Comparison of ENCODE assay signal across 1 cellular context in the genomic region with DNA sequence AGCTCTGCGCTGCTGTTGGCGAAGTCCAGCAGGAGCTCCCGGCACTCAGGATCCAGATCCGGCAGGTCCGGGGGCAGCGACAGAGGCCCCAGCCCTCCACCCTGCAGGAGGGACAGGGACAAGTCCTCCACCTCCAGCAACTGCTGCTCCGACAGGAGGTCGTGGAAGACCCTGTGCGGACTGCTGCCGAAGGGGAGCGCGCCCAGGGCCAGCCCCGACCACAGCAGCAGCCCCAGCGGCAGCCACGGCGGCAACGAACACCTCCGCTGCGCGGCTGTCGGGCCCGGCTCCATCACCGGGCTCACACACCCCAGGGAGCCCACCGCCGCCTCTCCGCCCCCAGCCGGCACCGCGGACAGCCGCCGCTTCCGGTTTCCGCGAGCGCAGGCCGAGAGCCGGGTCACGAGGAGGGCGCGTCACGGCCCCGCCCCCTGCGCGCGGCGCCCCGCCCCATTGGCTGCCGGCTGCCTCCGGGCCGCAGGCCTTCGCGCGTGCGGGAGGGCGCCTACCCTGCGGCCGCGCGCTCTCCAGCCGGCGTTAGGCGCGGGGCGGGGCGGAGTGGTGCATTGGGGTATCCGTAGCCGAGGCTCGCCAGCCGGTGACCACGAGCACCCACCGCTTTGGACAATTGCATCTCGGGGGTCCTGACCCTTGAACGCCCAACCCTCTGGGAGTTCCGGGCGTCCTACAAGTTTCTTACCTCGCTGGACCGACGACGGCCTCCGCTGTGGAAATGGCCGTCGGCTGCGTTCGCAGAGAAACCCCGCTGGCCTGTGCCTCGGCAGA.
TF ChIP-seq lines count a peak whose summit lies in the region.

A gene with protein sequence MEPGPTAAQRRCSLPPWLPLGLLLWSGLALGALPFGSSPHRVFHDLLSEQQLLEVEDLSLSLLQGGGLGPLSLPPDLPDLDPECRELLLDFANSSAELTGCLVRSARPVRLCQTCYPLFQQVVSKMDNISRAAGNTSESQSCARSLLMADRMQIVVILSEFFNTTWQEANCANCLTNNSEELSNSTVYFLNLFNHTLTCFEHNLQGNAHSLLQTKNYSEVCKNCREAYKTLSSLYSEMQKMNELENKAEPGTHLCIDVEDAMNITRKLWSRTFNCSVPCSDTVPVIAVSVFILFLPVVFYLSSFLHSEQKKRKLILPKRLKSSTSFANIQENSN (minus strand): TSS at position 383 of the 786 bp plus-strand sequence. CDS start 90 bp downstream, at position 293.

TF ChIP-seq in HepG2, 621 proteins besides CTCF, POLR2A, EP300 and RAD21 (continued from another document and continues in another):
- TF ChIP-seq, protein P1, sequence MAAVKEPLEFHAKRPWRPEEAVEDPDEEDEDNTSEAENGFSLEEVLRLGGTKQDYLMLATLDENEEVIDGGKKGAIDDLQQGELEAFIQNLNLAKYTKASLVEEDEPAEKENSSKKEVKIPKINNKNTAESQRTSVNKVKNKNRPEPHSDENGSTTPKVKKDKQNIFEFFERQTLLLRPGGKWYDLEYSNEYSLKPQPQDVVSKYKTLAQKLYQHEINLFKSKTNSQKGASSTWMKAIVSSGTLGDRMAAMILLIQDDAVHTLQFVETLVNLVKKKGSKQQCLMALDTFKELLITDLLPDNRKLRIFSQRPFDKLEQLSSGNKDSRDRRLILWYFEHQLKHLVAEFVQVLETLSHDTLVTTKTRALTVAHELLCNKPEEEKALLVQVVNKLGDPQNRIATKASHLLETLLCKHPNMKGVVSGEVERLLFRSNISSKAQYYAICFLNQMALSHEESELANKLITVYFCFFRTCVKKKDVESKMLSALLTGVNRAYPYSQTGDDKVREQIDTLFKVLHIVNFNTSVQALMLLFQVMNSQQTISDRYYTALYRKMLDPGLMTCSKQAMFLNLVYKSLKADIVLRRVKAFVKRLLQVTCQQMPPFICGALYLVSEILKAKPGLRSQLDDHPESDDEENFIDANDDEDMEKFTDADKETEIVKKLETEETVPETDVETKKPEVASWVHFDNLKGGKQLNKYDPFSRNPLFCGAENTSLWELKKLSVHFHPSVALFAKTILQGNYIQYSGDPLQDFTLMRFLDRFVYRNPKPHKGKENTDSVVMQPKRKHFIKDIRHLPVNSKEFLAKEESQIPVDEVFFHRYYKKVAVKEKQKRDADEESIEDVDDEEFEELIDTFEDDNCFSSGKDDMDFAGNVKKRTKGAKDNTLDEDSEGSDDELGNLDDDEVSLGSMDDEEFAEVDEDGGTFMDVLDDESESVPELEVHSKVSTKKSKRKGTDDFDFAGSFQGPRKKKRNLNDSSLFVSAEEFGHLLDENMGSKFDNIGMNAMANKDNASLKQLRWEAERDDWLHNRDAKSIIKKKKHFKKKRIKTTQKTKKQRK (IDR thresholded peaks at IDR 0.05; ENCODE audit: low read length) = no peak
- TF ChIP-seq, protein P2, sequence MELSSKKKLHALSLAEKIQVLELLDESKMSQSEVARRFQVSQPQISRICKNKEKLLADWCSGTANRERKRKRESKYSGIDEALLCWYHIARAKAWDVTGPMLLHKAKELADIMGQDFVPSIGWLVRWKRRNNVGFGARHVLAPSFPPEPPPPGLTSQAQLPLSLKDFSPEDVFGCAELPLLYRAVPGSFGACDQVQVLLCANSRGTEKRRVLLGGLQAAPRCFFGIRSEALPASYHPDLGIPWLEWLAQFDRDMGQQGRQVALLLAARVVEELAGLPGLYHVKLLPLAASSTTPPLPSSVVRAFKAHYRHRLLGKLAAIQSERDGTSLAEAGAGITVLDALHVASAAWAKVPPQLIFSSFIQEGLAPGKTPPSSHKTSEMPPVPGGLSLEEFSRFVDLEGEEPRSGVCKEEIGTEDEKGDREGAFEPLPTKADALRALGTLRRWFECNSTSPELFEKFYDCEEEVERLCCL (CRISPR knock-in tag; IDR thresholded peaks at IDR 0.05; ENCODE audit: borderline replicate concordance) = no peak
- TF ChIP-seq, protein P3, sequence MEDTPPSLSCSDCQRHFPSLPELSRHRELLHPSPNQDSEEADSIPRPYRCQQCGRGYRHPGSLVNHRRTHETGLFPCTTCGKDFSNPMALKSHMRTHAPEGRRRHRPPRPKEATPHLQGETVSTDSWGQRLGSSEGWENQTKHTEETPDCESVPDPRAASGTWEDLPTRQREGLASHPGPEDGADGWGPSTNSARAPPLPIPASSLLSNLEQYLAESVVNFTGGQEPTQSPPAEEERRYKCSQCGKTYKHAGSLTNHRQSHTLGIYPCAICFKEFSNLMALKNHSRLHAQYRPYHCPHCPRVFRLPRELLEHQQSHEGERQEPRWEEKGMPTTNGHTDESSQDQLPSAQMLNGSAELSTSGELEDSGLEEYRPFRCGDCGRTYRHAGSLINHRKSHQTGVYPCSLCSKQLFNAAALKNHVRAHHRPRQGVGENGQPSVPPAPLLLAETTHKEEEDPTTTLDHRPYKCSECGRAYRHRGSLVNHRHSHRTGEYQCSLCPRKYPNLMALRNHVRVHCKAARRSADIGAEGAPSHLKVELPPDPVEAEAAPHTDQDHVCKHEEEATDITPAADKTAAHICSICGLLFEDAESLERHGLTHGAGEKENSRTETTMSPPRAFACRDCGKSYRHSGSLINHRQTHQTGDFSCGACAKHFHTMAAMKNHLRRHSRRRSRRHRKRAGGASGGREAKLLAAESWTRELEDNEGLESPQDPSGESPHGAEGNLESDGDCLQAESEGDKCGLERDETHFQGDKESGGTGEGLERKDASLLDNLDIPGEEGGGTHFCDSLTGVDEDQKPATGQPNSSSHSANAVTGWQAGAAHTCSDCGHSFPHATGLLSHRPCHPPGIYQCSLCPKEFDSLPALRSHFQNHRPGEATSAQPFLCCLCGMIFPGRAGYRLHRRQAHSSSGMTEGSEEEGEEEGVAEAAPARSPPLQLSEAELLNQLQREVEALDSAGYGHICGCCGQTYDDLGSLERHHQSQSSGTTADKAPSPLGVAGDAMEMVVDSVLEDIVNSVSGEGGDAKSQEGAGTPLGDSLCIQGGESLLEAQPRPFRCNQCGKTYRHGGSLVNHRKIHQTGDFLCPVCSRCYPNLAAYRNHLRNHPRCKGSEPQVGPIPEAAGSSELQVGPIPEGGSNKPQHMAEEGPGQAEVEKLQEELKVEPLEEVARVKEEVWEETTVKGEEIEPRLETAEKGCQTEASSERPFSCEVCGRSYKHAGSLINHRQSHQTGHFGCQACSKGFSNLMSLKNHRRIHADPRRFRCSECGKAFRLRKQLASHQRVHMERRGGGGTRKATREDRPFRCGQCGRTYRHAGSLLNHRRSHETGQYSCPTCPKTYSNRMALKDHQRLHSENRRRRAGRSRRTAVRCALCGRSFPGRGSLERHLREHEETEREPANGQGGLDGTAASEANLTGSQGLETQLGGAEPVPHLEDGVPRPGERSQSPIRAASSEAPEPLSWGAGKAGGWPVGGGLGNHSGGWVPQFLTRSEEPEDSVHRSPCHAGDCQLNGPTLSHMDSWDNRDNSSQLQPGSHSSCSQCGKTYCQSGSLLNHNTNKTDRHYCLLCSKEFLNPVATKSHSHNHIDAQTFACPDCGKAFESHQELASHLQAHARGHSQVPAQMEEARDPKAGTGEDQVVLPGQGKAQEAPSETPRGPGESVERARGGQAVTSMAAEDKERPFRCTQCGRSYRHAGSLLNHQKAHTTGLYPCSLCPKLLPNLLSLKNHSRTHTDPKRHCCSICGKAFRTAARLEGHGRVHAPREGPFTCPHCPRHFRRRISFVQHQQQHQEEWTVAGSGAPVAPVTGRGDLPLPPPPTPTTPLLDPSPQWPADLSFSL (CRISPR knock-in tag; IDR thresholded peaks at IDR 0.05) = no peak
- TF ChIP-seq, protein P4, sequence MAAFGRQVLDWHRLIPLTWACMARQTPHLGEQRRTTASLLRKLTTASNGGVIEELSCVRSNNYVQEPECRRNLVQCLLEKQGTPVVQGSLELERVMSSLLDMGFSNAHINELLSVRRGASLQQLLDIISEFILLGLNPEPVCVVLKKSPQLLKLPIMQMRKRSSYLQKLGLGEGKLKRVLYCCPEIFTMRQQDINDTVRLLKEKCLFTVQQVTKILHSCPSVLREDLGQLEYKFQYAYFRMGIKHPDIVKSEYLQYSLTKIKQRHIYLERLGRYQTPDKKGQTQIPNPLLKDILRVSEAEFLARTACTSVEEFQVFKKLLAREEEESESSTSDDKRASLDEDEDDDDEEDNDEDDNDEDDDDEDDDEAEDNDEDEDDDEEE (CRISPR knock-in tag; IDR thresholded peaks at IDR 0.05) = no peak; the same call in 1 of the 2 replicates
- TF ChIP-seq MED13 (CRISPR knock-in tag; IDR thresholded peaks at IDR 0.05) = no peak
- TF ChIP-seq ZNF850 (CRISPR knock-in tag; conservative IDR thresholded peaks at IDR 0.05) = no peak
- peak; percentile 83; the same call in 1 of the 2 replicates for TF ChIP-seq GFI1 (CRISPR knock-in tag; IDR thresholded peaks at IDR 0.05; ENCODE audit: borderline replicate concordance)
- TF ChIP-seq ONECUT2 (CRISPR knock-in tag; IDR thresholded peaks at IDR 0.05) = no peak
- no peak for TF ChIP-seq ZNF292 (CRISPR knock-in tag; IDR thresholded peaks at IDR 0.05; ENCODE audit: borderline replicate concordance, low read depth)
- TF ChIP-seq, protein P5, sequence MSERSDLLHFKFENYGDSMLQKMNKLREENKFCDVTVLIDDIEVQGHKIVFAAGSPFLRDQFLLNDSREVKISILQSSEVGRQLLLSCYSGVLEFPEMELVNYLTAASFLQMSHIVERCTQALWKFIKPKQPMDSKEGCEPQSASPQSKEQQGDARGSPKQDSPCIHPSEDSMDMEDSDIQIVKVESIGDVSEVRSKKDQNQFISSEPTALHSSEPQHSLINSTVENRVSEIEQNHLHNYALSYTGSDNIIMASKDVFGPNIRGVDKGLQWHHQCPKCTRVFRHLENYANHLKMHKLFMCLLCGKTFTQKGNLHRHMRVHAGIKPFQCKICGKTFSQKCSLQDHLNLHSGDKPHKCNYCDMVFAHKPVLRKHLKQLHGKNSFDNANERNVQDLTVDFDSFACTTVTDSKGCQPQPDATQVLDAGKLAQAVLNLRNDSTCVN (CRISPR knock-in tag; IDR thresholded peaks at IDR 0.05; ENCODE audit: borderline replicate concordance) = peak; percentile 31
- TF ChIP-seq, protein P6, sequence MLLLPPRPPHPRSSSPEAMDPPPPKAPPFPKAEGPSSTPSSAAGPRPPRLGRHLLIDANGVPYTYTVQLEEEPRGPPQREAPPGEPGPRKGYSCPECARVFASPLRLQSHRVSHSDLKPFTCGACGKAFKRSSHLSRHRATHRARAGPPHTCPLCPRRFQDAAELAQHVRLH (CRISPR knock-in tag; IDR thresholded peaks at IDR 0.05; ENCODE audit: borderline replicate concordance, low read depth) = no peak; the same call in none of the 2 replicates
- no peak for TF ChIP-seq SP2 (CRISPR knock-in tag; IDR thresholded peaks at IDR 0.05)
- no peak for TF ChIP-seq PHF5A (CRISPR knock-in tag; IDR thresholded peaks at IDR 0.05; ENCODE audit: low read depth, unreplicated experiment)
- no peak for TF ChIP-seq ZNF674 (CRISPR knock-in tag; IDR thresholded peaks at IDR 0.05; ENCODE audit: low read depth)
- TF ChIP-seq ZMYM2 (CRISPR knock-in tag; IDR thresholded peaks at IDR 0.05) = no peak
- TF ChIP-seq, protein P7, sequence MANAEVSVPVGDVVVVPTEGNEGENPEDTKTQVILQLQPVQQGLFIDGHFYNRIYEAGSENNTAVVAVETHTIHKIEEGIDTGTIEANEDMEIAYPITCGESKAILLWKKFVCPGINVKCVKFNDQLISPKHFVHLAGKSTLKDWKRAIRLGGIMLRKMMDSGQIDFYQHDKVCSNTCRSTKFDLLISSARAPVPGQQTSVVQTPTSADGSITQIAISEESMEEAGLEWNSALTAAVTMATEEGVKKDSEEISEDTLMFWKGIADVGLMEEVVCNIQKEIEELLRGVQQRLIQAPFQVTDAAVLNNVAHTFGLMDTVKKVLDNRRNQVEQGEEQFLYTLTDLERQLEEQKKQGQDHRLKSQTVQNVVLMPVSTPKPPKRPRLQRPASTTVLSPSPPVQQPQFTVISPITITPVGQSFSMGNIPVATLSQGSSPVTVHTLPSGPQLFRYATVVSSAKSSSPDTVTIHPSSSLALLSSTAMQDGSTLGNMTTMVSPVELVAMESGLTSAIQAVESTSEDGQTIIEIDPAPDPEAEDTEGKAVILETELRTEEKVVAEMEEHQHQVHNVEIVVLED (CRISPR knock-in tag; IDR thresholded peaks at IDR 0.05; ENCODE audit: borderline replicate concordance) = peak; percentile 74
- TF ChIP-seq ZNF225 (CRISPR knock-in tag; IDR thresholded peaks at IDR 0.05) = no peak
- peak; percentile 2; the same call in 1 of the 2 replicates for TF ChIP-seq KLF11 (CRISPR knock-in tag; IDR thresholded peaks at IDR 0.05)
- no peak for TF ChIP-seq SRF (IDR thresholded peaks at IDR 0.05; ENCODE audit: low read depth, low read length)
- TF ChIP-seq, protein P8, sequence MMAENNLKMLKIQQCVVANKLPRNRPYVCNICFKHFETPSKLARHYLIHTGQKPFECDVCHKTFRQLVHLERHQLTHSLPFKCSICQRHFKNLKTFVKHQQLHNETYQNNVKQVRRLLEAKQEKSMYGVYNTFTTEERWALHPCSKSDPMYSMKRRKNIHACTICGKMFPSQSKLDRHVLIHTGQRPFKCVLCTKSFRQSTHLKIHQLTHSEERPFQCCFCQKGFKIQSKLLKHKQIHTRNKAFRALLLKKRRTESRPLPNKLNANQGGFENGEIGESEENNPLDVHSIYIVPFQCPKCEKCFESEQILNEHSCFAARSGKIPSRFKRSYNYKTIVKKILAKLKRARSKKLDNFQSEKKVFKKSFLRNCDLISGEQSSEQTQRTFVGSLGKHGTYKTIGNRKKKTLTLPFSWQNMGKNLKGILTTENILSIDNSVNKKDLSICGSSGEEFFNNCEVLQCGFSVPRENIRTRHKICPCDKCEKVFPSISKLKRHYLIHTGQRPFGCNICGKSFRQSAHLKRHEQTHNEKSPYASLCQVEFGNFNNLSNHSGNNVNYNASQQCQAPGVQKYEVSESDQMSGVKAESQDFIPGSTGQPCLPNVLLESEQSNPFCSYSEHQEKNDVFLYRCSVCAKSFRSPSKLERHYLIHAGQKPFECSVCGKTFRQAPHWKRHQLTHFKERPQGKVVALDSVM (CRISPR knock-in tag; IDR thresholded peaks at IDR 0.05) = peak; percentile 79
- TF ChIP-seq, protein P9, sequence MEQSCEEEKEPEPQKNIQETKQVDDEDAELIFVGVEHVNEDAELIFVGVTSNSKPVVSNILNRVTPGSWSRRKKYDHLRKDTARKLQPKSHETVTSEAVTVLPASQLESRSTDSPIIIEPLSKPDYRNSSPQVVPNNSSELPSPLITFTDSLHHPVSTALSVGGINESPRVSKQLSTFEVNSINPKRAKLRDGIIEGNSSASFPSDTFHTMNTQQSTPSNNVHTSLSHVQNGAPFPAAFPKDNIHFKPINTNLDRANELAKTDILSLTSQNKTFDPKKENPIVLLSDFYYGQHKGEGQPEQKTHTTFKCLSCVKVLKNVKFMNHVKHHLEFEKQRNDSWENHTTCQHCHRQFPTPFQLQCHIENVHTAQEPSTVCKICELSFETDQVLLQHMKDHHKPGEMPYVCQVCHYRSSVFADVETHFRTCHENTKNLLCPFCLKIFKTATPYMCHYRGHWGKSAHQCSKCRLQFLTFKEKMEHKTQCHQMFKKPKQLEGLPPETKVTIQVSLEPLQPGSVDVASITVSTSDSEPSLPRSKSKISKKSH (CRISPR knock-in tag; IDR thresholded peaks at IDR 0.05; ENCODE audit: borderline replicate concordance) = no peak; the same call in 1 of the 2 replicates
- peak; percentile 58; the same call in 1 of the 2 replicates for TF ChIP-seq POGZ (CRISPR knock-in tag; IDR thresholded peaks at IDR 0.05)
- TF ChIP-seq ZNF670 (CRISPR knock-in tag; IDR thresholded peaks at IDR 0.05; ENCODE audit: borderline replicate concordance) = no peak
- TF ChIP-seq FOXK2 (IDR thresholded peaks at IDR 0.05) = no peak
- TF ChIP-seq, protein P10, sequence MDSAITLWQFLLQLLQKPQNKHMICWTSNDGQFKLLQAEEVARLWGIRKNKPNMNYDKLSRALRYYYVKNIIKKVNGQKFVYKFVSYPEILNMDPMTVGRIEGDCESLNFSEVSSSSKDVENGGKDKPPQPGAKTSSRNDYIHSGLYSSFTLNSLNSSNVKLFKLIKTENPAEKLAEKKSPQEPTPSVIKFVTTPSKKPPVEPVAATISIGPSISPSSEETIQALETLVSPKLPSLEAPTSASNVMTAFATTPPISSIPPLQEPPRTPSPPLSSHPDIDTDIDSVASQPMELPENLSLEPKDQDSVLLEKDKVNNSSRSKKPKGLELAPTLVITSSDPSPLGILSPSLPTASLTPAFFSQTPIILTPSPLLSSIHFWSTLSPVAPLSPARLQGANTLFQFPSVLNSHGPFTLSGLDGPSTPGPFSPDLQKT (CRISPR knock-in tag; IDR thresholded peaks at IDR 0.05; ENCODE audit: borderline replicate concordance) = peak; percentile 54; the same call in 1 of the 2 replicates
- no peak for TF ChIP-seq ARNT (IDR thresholded peaks at IDR 0.05)
